16 cellular contexts compared by ENCODE assay signal in genomic region chr21:19557046-19557445, GRCh38.
DNase-seq lines count a peak whose midpoint lies in the region; TF ChIP-seq lines count a peak whose summit lies in the region.
"Had no signal": no experiment of that assay in that cellular context is flagged by ENCODE, and none has a peak within 500 bp of the region (broad histone marks: within the 10 kb centered on the region; RNA-seq: fewer than 3 reads in every experiment).

No MANE protein-coding gene starts in this region.

- peak overlapping the region; percentile 16 for H3K27ac Mint-ChIP-seq in neural crest cell (ENCODE audit: unreplicated experiment)
- H3K27ac Mint-ChIP-seq: CD14-positive monocyte; CD4-positive, alpha-beta memory T cell had no signal

- H3K9me2 ChIP-seq in MM.1S (replicated peaks; ENCODE audit: insufficient read depth, low read length): no peaks in the 10 kb centered on the region
- no peaks in the 10 kb centered on the region for H3K9me2 ChIP-seq in SU-DHL-6 (replicated peaks; ENCODE audit: insufficient read depth, low read length)

- H3K4me3 ChIP-seq in MM.1S (ENCODE audit: low read length) (no peak overlapping the region), SU-DHL-6 (ENCODE audit: insufficient read depth, low read length, poor library complexity, severe bottlenecking) (no peak overlapping the region), vagina (no peak overlapping the region)
- H3K4me3 ChIP-seq: A549, BLaER1, HAP-1 had no signal

- no peaks in the 10 kb centered on the region for H3K36me3 Mint-ChIP-seq in neural crest cell (ENCODE audit: low read depth)
- H3K36me3 Mint-ChIP-seq: CD14-positive monocyte; CD4-positive, alpha-beta memory T cell had no signal

- H3K9ac ChIP-seq in MM.1S (ENCODE audit: low read length) (no peak overlapping the region), SU-DHL-6 (ENCODE audit: low read length) (no peak overlapping the region)
- H3K9ac ChIP-seq: BLaER1 had no signal

- peak overlapping the region; percentile 7; the same call in 1 of the 2 replicates for H3K4me2 ChIP-seq in MM.1S (ENCODE audit: low read depth, low read length)
- peak overlapping the region; percentile 25 for H3K4me2 ChIP-seq in SU-DHL-6 (ENCODE audit: low read depth, low read length, poor library complexity, severe bottlenecking)
- H3K4me2 ChIP-seq: A549, BLaER1 had no signal

- H3K36me3 ChIP-seq in MM.1S (replicated peaks; ENCODE audit: insufficient read depth, low read length) (no peaks in the 10 kb centered on the region), SU-DHL-6 (ENCODE audit: low read length) (no peaks in the 10 kb centered on the region), vagina (no peaks in the 10 kb centered on the region)
- H3K36me3 ChIP-seq: BLaER1, HAP-1 had no signal

- intact Hi-C loops in vagina (cut with DNase I): no loop called here

- H3K27me3 ChIP-seq in MM.1S (replicated peaks; ENCODE audit: insufficient read depth, low read length) (no peaks in the 10 kb centered on the region), SU-DHL-6 (ENCODE audit: low read length) (no peaks in the 10 kb centered on the region), vagina (no peaks in the 10 kb centered on the region)
- H3K27me3 ChIP-seq: BLaER1 had no signal

- no peaks in the 10 kb centered on the region for H3K27me3 Mint-ChIP-seq in neural crest cell (ENCODE audit: low read depth)
- H3K27me3 Mint-ChIP-seq: CD4-positive, alpha-beta memory T cell had no signal

- H3K9me3 Mint-ChIP-seq in neural crest cell: peaks cover 6% of the 10 kb centered on the region

- no peak overlapping the region for H3K27ac ChIP-seq in MM.1S (ENCODE audit: low read length)
- H3K27ac ChIP-seq in SU-DHL-6 (ENCODE audit: low read depth, low read length): no peak overlapping the region
- H3K27ac ChIP-seq in vagina: no peak overlapping the region
- H3K27ac ChIP-seq: 22Rv1, A549, BLaER1 had no signal

- H2AFZ ChIP-seq in MM.1S (ENCODE audit: low read length) (no peak overlapping the region), SU-DHL-6 (ENCODE audit: low read depth, low read length, severe bottlenecking) (peak overlapping the region; percentile 74)

- H4K20me1 ChIP-seq in MM.1S (ENCODE audit: insufficient read depth, low read length): no peaks in the 10 kb centered on the region
- H4K20me1 ChIP-seq in SU-DHL-6 (ENCODE audit: low read depth, low read length): no peaks in the 10 kb centered on the region
- H4K20me1 ChIP-seq: BLaER1 had no signal

- H3K4me1 ChIP-seq in MM.1S (ENCODE audit: low read length) (no peaks in the 10 kb centered on the region), vagina (no peaks in the 10 kb centered on the region)
- H3K4me1 ChIP-seq: A549, BLaER1, HAP-1 had no signal

- no peaks in the 10 kb centered on the region for H3K4me1 Mint-ChIP-seq in neural crest cell
- H3K4me1 Mint-ChIP-seq: CD14-positive monocyte; CD4-positive, alpha-beta memory T cell had no signal

- peak; percentile 60 for DNase-seq in DMS79 treated with DMSO at 0.1 percent for 48 hours (lab: John Stamatoyannopoulos, UW)
- no peak for DNase-seq in DMS79 (lab: John Stamatoyannopoulos, UW)
- DNase-seq in MM.1S: peak; percentile 50
- no peak for DNase-seq in neural crest cell (ENCODE audit: low read depth, low spot score)
- no peak for DNase-seq in NCI-H1694 (lab: John Stamatoyannopoulos, UW)
- no peak for DNase-seq in activated naive CD4-positive, alpha-beta T cell (lab: John Stamatoyannopoulos, UW)
- DNase-seq in vagina (ENCODE audit: extremely low spot score in 2 of 2): no peak
- DNase-seq: AML-193; Calu3; CD4-positive, alpha-beta memory T cell had no signal

- TF ChIP-seq CTCF in MM.1S (IDR thresholded peaks at IDR 0.05; ENCODE audit: low read length) (no peak), SU-DHL-6 (IDR thresholded peaks at IDR 0.05; ENCODE audit: insufficient read depth, low read length, poor library complexity, severe bottlenecking) (no peak), neural crest cell (conservative IDR thresholded peaks at IDR 0.05) (no peak), vagina (IDR thresholded peaks at IDR 0.05) (no peak)

- H3F3A ChIP-seq in MM.1S (ENCODE audit: insufficient read depth, low read length) (no peaks in the 10 kb centered on the region), SU-DHL-6 (ENCODE audit: insufficient read depth) (no peaks in the 10 kb centered on the region)

- no peaks in the 10 kb centered on the region for H3K9me3 ChIP-seq in MM.1S (replicated peaks; ENCODE audit: insufficient read depth, low read length)
- no peaks in the 10 kb centered on the region for H3K9me3 ChIP-seq in SU-DHL-6 (ENCODE audit: insufficient read depth, low read length)
- no peaks in the 10 kb centered on the region for H3K9me3 ChIP-seq in vagina
- H3K9me3 ChIP-seq: A549, BLaER1, HAP-1 had no signal

- TF ChIP-seq POLR2A in vagina (IDR thresholded peaks at IDR 0.05): no peak

- H3K4me3 Mint-ChIP-seq in neural crest cell: no peak overlapping the region
- H3K4me3 Mint-ChIP-seq: CD14-positive monocyte; CD4-positive, alpha-beta memory T cell had no signal

- H3K79me2 ChIP-seq in MM.1S (ENCODE audit: low read length) (no peaks in the 10 kb centered on the region), SU-DHL-6 (ENCODE audit: insufficient read depth, low read length) (no peaks in the 10 kb centered on the region)

Comparison
In these comparisons a context has a peak if more than half of its experiments do, and no peak if none do; other contexts are left out.
1. DNase-seq: peak in DMS79 treated with DMSO at 0.1 percent for 48 hours (single experiment) and MM.1S (single experiment); none in DMS79 (single experiment), neural crest cell (single experiment), NCI-H1694 (single experiment), activated naive CD4-positive, alpha-beta T cell (0 of 4) and vagina (0 of 2).